In the genomic region with DNA sequence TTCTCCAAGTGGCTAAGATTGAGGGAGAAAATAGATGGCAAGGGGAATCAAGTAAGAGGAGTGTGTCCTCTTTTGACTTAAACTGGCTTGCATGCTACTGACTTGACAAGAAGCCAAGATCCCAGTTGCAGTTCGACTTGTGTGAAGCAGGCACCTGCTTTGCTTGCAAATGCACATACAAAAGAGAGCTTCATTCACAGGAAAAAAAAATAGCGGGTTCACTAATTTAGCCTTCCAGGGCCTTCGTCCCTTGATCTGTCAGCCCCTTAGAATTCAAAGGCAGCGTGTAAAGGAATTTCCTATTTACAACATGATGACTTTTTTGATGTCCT, we compare ENCODE assay signal across 8 cellular contexts.
DNase-seq lines count a peak whose midpoint lies in the region; ATAC-seq lines count a peak whose summit lies in the region.

No MANE protein-coding gene starts in this region.

- H3K27ac ChIP-seq in BLaER1 treated with 17β-estradiol and CSF1 and Interleukin-3, amounts not matched to agents 10 nM and 100 nM, result peak overlapping the region; percentile 40 to 72 (median 57); a peak in 21 of 22 replicates

- H3K4me1 ChIP-seq in BLaER1 treated with 17β-estradiol and CSF1 and Interleukin-3, amounts not matched to agents 10 nM and 100 nM, result peaks cover 93 to 100% (median 96%) of the 10 kb centered on the region in 10 experiments

- H3K4me2 ChIP-seq in BLaER1 treated with 17β-estradiol and CSF1 and Interleukin-3, amounts not matched to agents 10 nM and 100 nM, result peak overlapping the region; percentile 72 to 90 (median 83)

- H3K4me3 ChIP-seq in BLaER1 treated with 17β-estradiol and CSF1 and Interleukin-3, amounts not matched to agents 10 nM and 100 nM, result peak overlapping the region in 8 of 10 experiments; percentile 0 to 50 (median 21); a peak in 12 of 20 replicates

- peak overlapping the region; percentile 27 to 69 (median 47); a peak in 18 of 22 replicates for H3K9ac ChIP-seq in BLaER1 treated with 17β-estradiol and CSF1 and Interleukin-3, amounts not matched to agents 10 nM and 100 nM

- ATAC-seq in GM19372 (IDR thresholded peaks at IDR 0.05; ENCODE audit: low read depth, unreplicated experiment) (peak; percentile 28), HG03159 (IDR thresholded peaks at IDR 0.05; ENCODE audit: unreplicated experiment) (peak; percentile 28), esophagus mucosa (no peak)

- H4K20me1 ChIP-seq in BLaER1 treated with 17β-estradiol and CSF1 and Interleukin-3, amounts not matched to agents 10 nM and 100 nM, result peaks cover 99 to 100% (median 100%) of the 10 kb centered on the region in 11 experiments

- peak; percentile 72 for DNase-seq in cerebellum (ENCODE audit: low spot score)
- DNase-seq in activated gamma-delta T cell (lab: John Stamatoyannopoulos, UW), result no peak
- no peak for DNase-seq in activated effector memory CD4-positive, alpha-beta T cell treated with Interleukin-2 at 50 U/mL for 16 hours
- DNase-seq in DMS79 (lab: John Stamatoyannopoulos, UW), result no peak

- H3K27me3 ChIP-seq in BLaER1 treated with 17β-estradiol and CSF1 and Interleukin-3, amounts not matched to agents 10 nM and 100 nM, result no peaks in the 10 kb centered on the region

- H3K36me3 ChIP-seq in BLaER1 treated with 17β-estradiol and CSF1 and Interleukin-3, amounts not matched to agents 10 nM and 100 nM, result peaks cover 47 to 99% (median 77%) of the 10 kb centered on the region in 11 experiments

- no peaks in the 10 kb centered on the region for H3K9me3 ChIP-seq in BLaER1 treated with 17β-estradiol and CSF1 and Interleukin-3, amounts not matched to agents 10 nM and 100 nM (replicated peaks in 1 of 11)
